8 cellular contexts compared by ENCODE assay signal in genomic region chr3:129399895-129400357, GRCh38. TPM values are rescaled to one million over a fixed set of nuclear protein-coding genes. Genes with fewer than 3 reads are reported as not detected.
A peak's percentile ranks its signal among the peaks of the same experiment; 100 is the strongest.
DNase-seq lines count a peak whose midpoint lies in the region; ATAC-seq and TF ChIP-seq lines count a peak whose summit lies in the region.

No MANE protein-coding gene starts in this region.

- TSS peak; percentile 100 for BruUV-seq in HCT116 (replicated peaks; lab: Mats Ljungman, UMichigan)

- TF ChIP-seq CTCF in HCT116 (IDR thresholded peaks at IDR 0.05 in 2 of 3, conservative IDR thresholded peaks at IDR 0.05 in 1 of 3; ENCODE audit: borderline replicate concordance in 1 of 3, insufficient read depth in 1 of 3, low read depth in 2 of 3, low read length in 2 of 3) (no peak), gastroesophageal sphincter (IDR thresholded peaks at IDR 0.05) (no peak), spleen (IDR thresholded peaks at IDR 0.05 in 8 of 11, conservative IDR thresholded peaks at IDR 0.05 in 3 of 11) (peak in 2 of 11 experiments; percentile 5 to 6)

- H3K4me1 ChIP-seq in HCT116 (ENCODE audit: control insufficient read depth in 1 of 2, insufficient read depth in 2 of 2, low read length in 2 of 2) (peaks cover 5 to 19% of the 10 kb centered on the region in 2 experiments; a peak in 3 of 4 replicates), gastroesophageal sphincter (peaks cover 0 to 44% (median 7%) of the 10 kb centered on the region in 3 donors), spleen (peaks cover 15 to 51% (median 29%) of the 10 kb centered on the region in 6 donors)

- peaks cover 44% of the 10 kb centered on the region for H3K79me2 ChIP-seq in HCT116 (ENCODE audit: insufficient read depth, low read length)

- H3K4me2 ChIP-seq in HCT116 (ENCODE audit: low read length) = peak overlapping the region; percentile 78

- no peaks in the 10 kb centered on the region for H3K9me3 ChIP-seq in HCT116 (ENCODE audit: control insufficient read depth in 1 of 2, insufficient read depth in 1 of 2, low read depth in 1 of 2, low read length in 2 of 2)
- H3K9me3 ChIP-seq in gastroesophageal sphincter = no peaks in the 10 kb centered on the region
- no peaks in the 10 kb centered on the region for H3K9me3 ChIP-seq in spleen

- H3K27ac ChIP-seq in HCT116 (ENCODE audit: low read depth, low read length) (peak overlapping the region; percentile 63; the same call in 1 of the 2 replicates), gastroesophageal sphincter (peak overlapping the region; percentile 87 to 93 (median 90)), spleen (peak overlapping the region; percentile 85 to 96 (median 94))

- peak overlapping the region; percentile 97 for H2AFZ ChIP-seq in HCT116 (ENCODE audit: low read depth, low read length, poor library complexity, severe bottlenecking)

- ATAC-seq in HCT116 = peak; percentile 46
- ATAC-seq in SK-N-SH treated with all-trans-retinoic acid at 6 μM for 48 hours = peak; percentile 16
- ATAC-seq in gastroesophageal sphincter = no peak

- H3K9me2 ChIP-seq in HCT116 (ENCODE audit: insufficient read depth) = no peaks in the 10 kb centered on the region

- in situ Hi-C loops in Caki2 (cut with HindIII; ENCODE audit: low pct_unique_long_range_greater_than_20kb, low sequenced_read_pairs) = no loop called here

- H3K4me3 ChIP-seq in HCT116 (replicated peaks in 1 of 2; ENCODE audit: low read depth in 1 of 2, low read length in 2 of 2) = peak overlapping the region; percentile 17 to 86
- H3K4me3 ChIP-seq in gastroesophageal sphincter = peak overlapping the region; percentile 81 to 91
- peak overlapping the region; percentile 83 to 95 (median 92) for H3K4me3 ChIP-seq in spleen

- TF ChIP-seq POLR2A in HCT116 (IDR thresholded peaks at IDR 0.05; ENCODE audit: borderline replicate concordance, extremely low read depth, insufficient read depth, insufficient read length) (peak; percentile 89), gastroesophageal sphincter (IDR thresholded peaks at IDR 0.05) (peak in 1 of 2 donors; percentile 12), spleen (IDR thresholded peaks at IDR 0.05) (no peak)

- POLR2A ChIA-PET in HCT116 (lab: Charles Lee) = interaction anchor here (0.7 to 1.5 kb wide), 6 partner anchors 9 to 86 kb away, joined by 3 to 6 read pairs (median 4); no protein-coding TSS in a partner anchor

- intact Hi-C loops in HCT116 (cut with micrococcal nuclease) = loop anchor here (5.0 kb wide), 1 partner anchor 427 kb away; no protein-coding TSS in a partner anchor
- intact Hi-C loops in spleen (cut with DNase I; ENCODE audit: low total_unique reads) = no loop called here

- CTCF ChIA-PET in HCT116 (lab: Charles Lee) = interaction anchor here (1.0 kb wide), 1 partner anchor 17 kb away, joined by 3 read pairs; no protein-coding TSS in a partner anchor

- H3K9ac ChIP-seq in HCT116 (ENCODE audit: low read length) = peak overlapping the region; percentile 77; the same call in 1 of the 2 replicates

- RAD21 ChIA-PET in HCT116 (lab: Charles Lee; ENCODE audit: low non-redundant PET in 1 of 2, low total read pairs in 2 of 2, uncharacterized antibody in 2 of 2, unreplicated experiment in 2 of 2) = interaction anchor here (0.6 kb wide), 2 partner anchors 121 to 375 kb away, joined by 3 to 4 read pairs; partner anchors contain the start of gene HMCES (in 1 of the 2)

- peak; percentile 71 for DNase-seq in Caki2 (ENCODE audit: low read depth)
- peak; percentile 54 for DNase-seq in HCT116 (ENCODE audit: low read depth, low spot score)
- no peak for DNase-seq in spleen
- no peak for DNase-seq in activated effector memory CD4-positive, alpha-beta T cell treated with Interleukin-2 at 50 U/mL for 16 hours
- no peak for DNase-seq in putamen (ENCODE audit: low spot score)
- no peak for DNase-seq in NCI-H2029 (lab: John Stamatoyannopoulos, UW)

- no peaks in the 10 kb centered on the region for H3K27me3 ChIP-seq in HCT116 (ENCODE audit: insufficient read depth, low read length)
- no peaks in the 10 kb centered on the region for H3K27me3 ChIP-seq in gastroesophageal sphincter
- no peaks in the 10 kb centered on the region for H3K27me3 ChIP-seq in spleen (replicated peaks in 1 of 7)

- TF ChIP-seq RAD21 in HCT116 (IDR thresholded peaks at IDR 0.05; ENCODE audit: low read depth) = no peak

- H4K20me1 ChIP-seq in HCT116 (ENCODE audit: insufficient read depth) = 0 out of 2 replicates have a peak, but pooled peaks cover 5% of the 10 kb centered on the region

- 21 to 50% methylated on average over 4 to 8 of the region's 8 CpGs for WGBS in gastroesophageal sphincter (ENCODE audit: low coverage in 1 of 2), 2 donors
- whole genome bisulfite sequencing in spleen, 5 donors = 50 to 58% (median 52%) methylated on average over 8 of the region's 8 CpGs

- no peak for TF ChIP-seq EP300 in gastroesophageal sphincter (IDR thresholded peaks at IDR 0.05)

- H3K36me3 ChIP-seq in HCT116 (ENCODE audit: control insufficient read depth in 1 of 2, insufficient read depth in 2 of 2, low read length in 2 of 2) = peaks cover 7 to 18% of the 10 kb centered on the region in 2 experiments; a peak in 3 of 4 replicates
- peaks cover 0 to 20% of the 10 kb centered on the region in 2 donors for H3K36me3 ChIP-seq in gastroesophageal sphincter
- H3K36me3 ChIP-seq in spleen = peaks cover 0 to 26% (median 8%) of the 10 kb centered on the region in 6 donors

TF ChIP-seq in HCT116, 20 proteins besides CTCF, POLR2A, EP300 and RAD21 (continues in another document):
- TF ChIP-seq ZBTB33 (IDR thresholded peaks at IDR 0.05; ENCODE audit: extremely low read depth, insufficient replicate concordance, low read length) (no peak), EGR1 (IDR thresholded peaks at IDR 0.05; ENCODE audit: low read depth) (no peak), CBX3 (IDR thresholded peaks at IDR 0.05; ENCODE audit: low read depth) (no peak), YY1 (IDR thresholded peaks at IDR 0.05; ENCODE audit: extremely low read depth, insufficient replicate concordance, low read depth, low read length) (no peak), EZH2 (IDR thresholded peaks at IDR 0.05) (no peak), ZNF274 (IDR thresholded peaks at IDR 0.05; ENCODE audit: low read depth, low read length) (no peak), JUND (IDR thresholded peaks at IDR 0.05) (no peak), FOSL1 (IDR thresholded peaks at IDR 0.05; ENCODE audit: low read depth) (no peak)

TF ChIP-seq in SK-N-SH treated with all-trans-retinoic acid at 6 μM for 48 hours, 23 proteins besides CTCF, POLR2A, EP300 and RAD21:
- TF ChIP-seq ZNF8 (CRISPR knock-in tag; IDR thresholded peaks at IDR 0.05) (0 out of 2 replicates have a peak, but pooled peaks have one; percentile 10), PATZ1 (CRISPR knock-in tag; IDR thresholded peaks at IDR 0.05; ENCODE audit: borderline replicate concordance) (no peak)

RNA-seq across cellular contexts. Expression of gene EFCAB12, which starts 28.5 kb away (rescaled TPM):
- total RNA-seq in Caki2 (2014; rRNA removed; shearing (Covaris generic); ENCODE audit: low replicate concordance) = not detected in 2 replicates
- total RNA-seq in HCT116 (2021; ENCODE audit: unreplicated experiment) = 0.42 TPM
- 0.30 and 0.41 TPM in 2 replicates for polyA plus RNA-seq in HCT116 (2012)
- under 1 TPM in 2 of 4 donors, not detected in 2; 0.08 to 0.47 TPM for total RNA-seq in gastroesophageal sphincter
- total RNA-seq in spleen = 1 to 10 TPM in 4 of 7 donors, under 1 TPM in 3; 0.52 to 2.1 (median 1.6) TPM
- polyA plus RNA-seq in spleen = 1 to 10 TPM in 1 of 3 donors, under 1 TPM in 2; 0.20 to 1.0 (median 0.99) TPM

RNA-seq across cellular contexts. Expression of gene MBD4, which starts 39.8 kb away (rescaled TPM):
- 8.9 and 13.6 TPM in 2 replicates for total RNA-seq in Caki2 (2014; rRNA removed; shearing (Covaris generic); ENCODE audit: low replicate concordance)
- total RNA-seq in HCT116 (2021; ENCODE audit: unreplicated experiment) (15.7 TPM), gastroesophageal sphincter (10 to 100 TPM; 11.4 to 38.6 (median 18.8) TPM), spleen (10 to 100 TPM; 47.7 to 72.6 (median 58.4) TPM)
- polyA plus RNA-seq in HCT116 (2012) = 7.9 and 10.2 TPM in 2 replicates
- 10 to 100 TPM; 40.0 to 52.2 (median 41.4) TPM for polyA plus RNA-seq in spleen

RNA-seq across cellular contexts. Expression of gene IFT122, which starts 40.1 kb away (rescaled TPM):
- total RNA-seq in Caki2 (2014; rRNA removed; shearing (Covaris generic); ENCODE audit: low replicate concordance) = 23.4 and 24.8 TPM in 2 replicates
- 21.4 TPM for total RNA-seq in HCT116 (2021; ENCODE audit: unreplicated experiment)
- polyA plus RNA-seq in HCT116 (2012) = 16.6 and 18.2 TPM in 2 replicates
- total RNA-seq in gastroesophageal sphincter = 10 to 100 TPM; 18.1 to 38.3 (median 26.8) TPM
- 10 to 100 TPM; 17.7 to 31.3 (median 25.2) TPM for total RNA-seq in spleen
- 1 to 10 TPM; 5.2 to 8.8 (median 8.5) TPM for polyA plus RNA-seq in spleen

Comparison
In these comparisons a context has a peak if more than half of its experiments do, and no peak if none do; other contexts are left out.
1. DNase-seq: peak in Caki2 (single experiment) and HCT116 (single experiment); none in spleen (single experiment), activated effector memory CD4-positive, alpha-beta T cell treated with Interleukin-2 at 50 U/mL for 16 hours (single experiment), putamen (single experiment) and NCI-H2029 (single experiment).
2. Peak in every context shown above with its lines, with median percentiles within 50 percentile points of each other: H3K27ac ChIP-seq and H3K4me3 ChIP-seq.